In the genomic region with DNA sequence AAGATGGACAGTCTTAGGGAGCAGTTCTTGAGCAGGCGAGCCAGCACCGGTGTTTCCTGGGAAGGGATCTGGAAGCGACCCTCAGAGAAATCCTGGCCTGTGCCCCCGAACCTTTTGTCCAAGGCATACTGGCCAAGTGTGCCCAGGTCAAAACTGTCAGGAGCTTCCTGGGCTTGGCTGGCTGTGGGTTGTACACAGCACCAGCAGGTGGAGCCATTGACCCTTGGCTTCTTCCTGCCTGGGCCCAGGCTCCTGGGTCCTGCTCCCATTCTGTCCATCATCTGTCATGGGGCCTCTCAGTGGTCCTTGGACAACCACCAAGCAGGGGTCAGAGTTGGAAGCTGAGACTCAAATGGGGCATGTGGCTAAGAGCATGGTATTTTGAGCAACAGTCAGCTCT, we compare ENCODE assay signal across 9 cellular contexts. TPM values are rescaled to one million over a fixed set of nuclear protein-coding genes. Genes with fewer than 3 reads are reported as not detected.
DNase-seq lines count a peak whose midpoint lies in the region; ATAC-seq and TF ChIP-seq lines count a peak whose summit lies in the region.
"Not testable (repeated sequence)": the region's sequence is repeated elsewhere in the genome, so short reads cannot be mapped to it uniquely, and the experiment has no call there.
"Had no signal": no experiment of that assay in that cellular context is flagged by ENCODE, and none has a peak within 500 bp of the region (broad histone marks: within the 10 kb centered on the region; RNA-seq: fewer than 3 reads in every experiment).

No MANE protein-coding gene starts in this region.

- H3K4me3 Mint-ChIP-seq in activated T-cell treated with anti-CD3 and anti-CD28 coated beads, Interleukin-2, amount 50 U/mL, for 72 hours; neural progenitor cell: not testable (repeated sequence)

- no CpG with 5 or more reads among the region's 4 CpGs for WGBS in right cardiac atrium

- H3K36me3 ChIP-seq in colonic mucosa, neural progenitor cell: not testable (repeated sequence)

- H3K9me3 ChIP-seq in colonic mucosa; right cardiac atrium (ENCODE audit: control insufficient read depth, low read length); neural progenitor cell (ENCODE audit: low read depth): not testable (repeated sequence)

- H3K9ac ChIP-seq in colonic mucosa (ENCODE audit: low read depth in 2 of 2, low read length in 2 of 2); neural progenitor cell: not testable (repeated sequence)

- not testable (repeated sequence) for H3K27me3 Mint-ChIP-seq in activated T-cell treated with anti-CD3 and anti-CD28 coated beads, Interleukin-2, amount 50 U/mL, for 72 hours (ENCODE audit: low read depth); neural progenitor cell (ENCODE audit: insufficient read depth, low read depth)

- H3K36me3 Mint-ChIP-seq in activated T-cell treated with anti-CD3 and anti-CD28 coated beads, Interleukin-2, amount 50 U/mL, for 72 hours (ENCODE audit: insufficient read depth in 2 of 2); neural progenitor cell: not testable (repeated sequence)

- not testable (repeated sequence) for H3K9me3 Mint-ChIP-seq in activated T-cell treated with anti-CD3 and anti-CD28 coated beads, Interleukin-2, amount 50 U/mL, for 72 hours; neural progenitor cell

- not testable (repeated sequence) for H3K27ac Mint-ChIP-seq in activated T-cell treated with anti-CD3 and anti-CD28 coated beads, Interleukin-2, amount 50 U/mL, for 72 hours; neural progenitor cell

- H3K27ac ChIP-seq in colonic mucosa; right cardiac atrium (ENCODE audit: low read length); neural progenitor cell: not testable (repeated sequence)

- H2AFZ ChIP-seq in neural progenitor cell (replicated peaks), result not testable (repeated sequence)

- H3F3A ChIP-seq in neural progenitor cell (ENCODE audit: low read depth), result not testable (repeated sequence)

- not testable (repeated sequence) for H3K79me2 ChIP-seq in neural progenitor cell (ENCODE audit: low read depth)

- H3K4me1 Mint-ChIP-seq in activated T-cell treated with anti-CD3 and anti-CD28 coated beads, Interleukin-2, amount 50 U/mL, for 72 hours (ENCODE audit: low read depth); neural progenitor cell: not testable (repeated sequence)

- ATAC-seq in SK-N-SH treated with all-trans-retinoic acid at 6 μM for 48 hours, result peak; percentile 82
- ATAC-seq in activated T-cell treated with anti-CD3 and anti-CD28 coated beads, Interleukin-2, amount 50 U/mL, for 72 hours (replicated peaks in 1 of 2), result peak; percentile 59 to 76
- peak; percentile 71 to 72 for ATAC-seq in right cardiac atrium

- TF ChIP-seq CTCF in GM12865 (IDR thresholded peaks at IDR 0.05; ENCODE audit: insufficient read depth, low read depth, low read length, missing control alignments) (peak; percentile 20), neural progenitor cell (IDR thresholded peaks at IDR 0.05) (peak; percentile 33)
- TF ChIP-seq CTCF in colonic mucosa (IDR thresholded peaks at IDR 0.05), result not testable (repeated sequence)

- not testable (repeated sequence) for DNase-seq in GM12865 (ENCODE audit: low read depth); neural progenitor cell (ENCODE audit: low spot score)
- peak in 1 of 2 donors; percentile 45 for DNase-seq in activated T-cell treated with anti-CD3 and anti-CD28 coated beads, Interleukin-2, amount 50 U/mL, for 72 hours
- DNase-seq in colonic mucosa, result peak; percentile 64
- DNase-seq in right cardiac atrium, result peak; percentile 60 to 84 (median 76)
- peak; percentile 19 to 52 for DNase-seq in stimulated activated CD4-positive, alpha-beta T cell treated with anti-CD3 and anti-CD28 coated beads, Interleukin-2, amount 100 ng/mL, for 24 hours
- DNase-seq in ureter (ENCODE audit: low spot score), result peak; percentile 48

- H3K4me1 ChIP-seq in colonic mucosa; right cardiac atrium (ENCODE audit: control insufficient read depth, insufficient read depth, low read length); neural progenitor cell: not testable (repeated sequence)

- H3K27me3 ChIP-seq in colonic mucosa; right cardiac atrium (ENCODE audit: control insufficient read depth, insufficient read depth); neural progenitor cell: not testable (repeated sequence)

- intact Hi-C loops in colonic mucosa (cut with DNase I); right cardiac atrium (cut with DNase I): not testable (repeated sequence)

- not testable (repeated sequence) for H4K20me1 ChIP-seq in neural progenitor cell (ENCODE audit: low read depth)

- not testable (repeated sequence) for H3K4me3 ChIP-seq in GM12865 (ENCODE audit: low read depth, low read length); colonic mucosa; right cardiac atrium (ENCODE audit: low read length); neural progenitor cell

- not testable (repeated sequence) for H3K4me2 ChIP-seq in neural progenitor cell

RNA-seq across cellular contexts. Expression of a gene that starts 15.0 kb away (rescaled TPM):
- total RNA-seq in activated T-cell treated with anti-CD3 and anti-CD28 coated beads, Interleukin-2, amount 50 U/mL, for 72 hours, result 1 to 10 TPM; 2.8 to 5.1 TPM
- 1 to 10 TPM in 1 of 2 donors, under 1 TPM in 1; 0.35 to 1.1 TPM for total RNA-seq in colonic mucosa
- total RNA-seq in right cardiac atrium, result 1 to 10 TPM in 3 of 4 donors, under 1 TPM in 1; 0.76 to 2.5 (median 1.5) TPM
- 1.1 TPM for polyA plus RNA-seq in right cardiac atrium
- not detected in 2 replicates for total RNA-seq in neural progenitor cell (ENCODE audit: low replicate concordance)
- 2.3 TPM for total RNA-seq in ureter
- total RNA-seq: RPMI7951 had no signal
